Comparison of ENCODE assay signal across 8 cellular contexts in genomic region chr12:53231859-53232640, GRCh38. TPM values are rescaled to one million over a fixed set of nuclear protein-coding genes. Genes with fewer than 3 reads are reported as not detected.
DNase-seq lines count a peak whose midpoint lies in the region; ATAC-seq, FAIRE-seq and TF ChIP-seq lines count a peak whose summit lies in the region.

Gene RARG (minus strand): TSS chr12:53232209. CDS start chr12:53227545, 4,664 bp downstream.

- no peaks in the 10 kb centered on the region for H3K27me3 Mint-ChIP-seq in CD4-positive, alpha-beta memory T cell
- no peaks in the 10 kb centered on the region for H3K27me3 Mint-ChIP-seq in central memory CD8-positive, alpha-beta T cell

- H3K9me3 Mint-ChIP-seq in CD4-positive, alpha-beta memory T cell: no peaks in the 10 kb centered on the region
- H3K9me3 Mint-ChIP-seq in central memory CD8-positive, alpha-beta T cell: no peaks in the 10 kb centered on the region

- peaks cover 92% of the 10 kb centered on the region for H3K4me1 ChIP-seq in CD4-positive, alpha-beta memory T cell (ENCODE audit: insufficient read depth, low read length)
- peaks cover 7 to 24% of the 10 kb centered on the region in 2 donors for H3K4me1 ChIP-seq in kidney (ENCODE audit: control insufficient read depth in 1 of 2, insufficient read depth in 1 of 2, low read depth in 1 of 2, low read length in 2 of 2)

- peaks cover 2 to 13% of the 10 kb centered on the region in 2 donors for H3K36me3 Mint-ChIP-seq in CD4-positive, alpha-beta memory T cell
- H3K36me3 Mint-ChIP-seq in central memory CD8-positive, alpha-beta T cell (ENCODE audit: insufficient read depth): peaks cover 11% of the 10 kb centered on the region

- H3K4me3 ChIP-seq in CD4-positive, alpha-beta memory T cell (ENCODE audit: low read length in 2 of 2): peak within 1 kb of the TSS; percentile 63 to 90
- H3K4me3 ChIP-seq in kidney (ENCODE audit: low read length in 2 of 2): peak within 1 kb of the TSS; percentile 69 to 73

- DNase-seq in CD4-positive, alpha-beta memory T cell: peak; percentile 64 to 83 (median 67)
- DNase-seq in HUDEP-2 (lab: John Stamatoyannopoulos, UW; ENCODE audit: unreplicated experiment in 76 of 76) (peak in 41 of 76 experiments; percentile 12 to 62 (median 36)), kidney (peak; percentile 94)
- peak; percentile 19 for DNase-seq in activated CD4-positive, CD25-positive, alpha-beta regulatory T cell treated with anti-CD3 and anti-CD28 coated beads, Interleukin-2, amount 50 U/mL, for 16 hours (ENCODE audit: low read depth, low spot score)
- peak in 1 of 2 donors; percentile 38 for DNase-seq in central memory CD8-positive, alpha-beta T cell (ENCODE audit: low spot score in 2 of 2)
- DNase-seq in stimulated activated CD4-positive, alpha-beta T cell treated with anti-CD3 and anti-CD28 coated beads, Interleukin-2, amount 100 ng/mL, for 48 hours: peak; percentile 53 to 64

- CTCF ChIA-PET in CD4-positive, alpha-beta memory T cell (lab: Charles Lee; ENCODE audit: partially characterized antibody): interaction anchor here (1.2 to 2.4 kb wide), 5 partner anchors 9 to 22 kb away, joined by 3 to 7 read pairs (median 5); no protein-coding TSS in a partner anchor

- H3K9ac ChIP-seq in kidney (ENCODE audit: low read length in 2 of 2): peak within 1 kb of the TSS; percentile 71 to 73

- intact Hi-C loops in CD4-positive, alpha-beta memory T cell (cut with micrococcal nuclease): loop anchor here (1.0 kb wide), 2 partner anchors 12 to 19 kb away; no protein-coding TSS in a partner anchor
- intact Hi-C loops in kidney (cut with DNase I): no loop called here

- H3K27ac Mint-ChIP-seq in CD4-positive, alpha-beta memory T cell: peak within 1 kb of the TSS; percentile 89 to 98 (median 95)
- H3K27ac Mint-ChIP-seq in central memory CD8-positive, alpha-beta T cell (ENCODE audit: low read depth): peak within 1 kb of the TSS; percentile 89

- TF ChIP-seq CTCF in kidney (IDR thresholded peaks at IDR 0.05; ENCODE audit: borderline replicate concordance, extremely low read depth, insufficient read depth): no peak

- no peak for FAIRE-seq in kidney (lab: Jason Lieb, UNC)

- POLR2A ChIA-PET in CD4-positive, alpha-beta memory T cell (lab: Charles Lee; ENCODE audit: partially characterized antibody): interaction anchor here (0.5 to 16.9 kb wide), 4 partner anchors 14 to 128 kb away, joined by 3 to 333 read pairs (median 4); partner anchors contain the start of gene ITGB7

- peaks cover 3% of the 10 kb centered on the region for H3K36me3 ChIP-seq in CD4-positive, alpha-beta memory T cell (ENCODE audit: insufficient read depth, low read length)
- no peaks in the 10 kb centered on the region for H3K36me3 ChIP-seq in kidney (ENCODE audit: control insufficient read depth in 1 of 2, insufficient read depth in 2 of 2, low read length in 2 of 2)

- ATAC-seq in central memory CD8-positive, alpha-beta T cell (replicated peaks; ENCODE audit: extremely low read depth, poor library complexity, severe bottlenecking): peak; percentile 65
- no peak for ATAC-seq in HG02973 (IDR thresholded peaks at IDR 0.05; ENCODE audit: unreplicated experiment)
- no peak for ATAC-seq in GM18909 (IDR thresholded peaks at IDR 0.05; ENCODE audit: poor library complexity, unreplicated experiment)

- peaks cover 55 to 89% (median 74%) of the 10 kb centered on the region in 4 donors for H3K4me1 Mint-ChIP-seq in CD4-positive, alpha-beta memory T cell
- peaks cover 64% of the 10 kb centered on the region for H3K4me1 Mint-ChIP-seq in central memory CD8-positive, alpha-beta T cell

- H3K27ac ChIP-seq in CD4-positive, alpha-beta memory T cell (ENCODE audit: low read depth, low read length): peak within 1 kb of the TSS; percentile 71
- H3K27ac ChIP-seq in kidney (ENCODE audit: low read depth in 2 of 2, low read length in 2 of 2): peak within 1 kb of the TSS; percentile 74 to 92

- H3K9me3 ChIP-seq in CD4-positive, alpha-beta memory T cell (ENCODE audit: control insufficient read depth in 1 of 2, low read length in 2 of 2): no peaks in the 10 kb centered on the region
- no peaks in the 10 kb centered on the region for H3K9me3 ChIP-seq in kidney (ENCODE audit: control insufficient read depth in 1 of 2, low read length in 2 of 2)

- H3K4me3 Mint-ChIP-seq in CD4-positive, alpha-beta memory T cell: peak within 1 kb of the TSS; percentile 87 to 98 (median 93)
- H3K4me3 Mint-ChIP-seq in central memory CD8-positive, alpha-beta T cell: peak within 1 kb of the TSS; percentile 93

- no peaks in the 10 kb centered on the region for H3K27me3 ChIP-seq in CD4-positive, alpha-beta memory T cell (ENCODE audit: insufficient read depth, low read length)

RNA-seq across cellular contexts. Expression of gene RARG, which starts in this region (rescaled TPM):
- 10 to 100 TPM; 84.7 to 86.0 TPM for total RNA-seq in CD4-positive, alpha-beta memory T cell
- polyA plus RNA-seq in CD4-positive, alpha-beta memory T cell: 10 to 100 TPM; 13.2 to 25.1 TPM
- 34.1 TPM for total RNA-seq in kidney
- 13.2 TPM for polyA plus RNA-seq in kidney (ENCODE audit: insufficient read depth, low read depth, low replicate concordance)
